In genomic region chr11:33703234-33703633, GRCh38 we compare ENCODE assay signal across 1 cellular context.
TF ChIP-seq lines count a peak whose summit lies in the region.

No MANE protein-coding gene starts in this region.

TF ChIP-seq in A549, 52 proteins besides CTCF, POLR2A, EP300 and RAD21:
- TF ChIP-seq GATA3 (IDR thresholded peaks at IDR 0.05; ENCODE audit: borderline replicate concordance) (no peak), ZFP36 (IDR thresholded peaks at IDR 0.05; ENCODE audit: borderline replicate concordance, partially characterized antibody) (no peak), FOSL2 (IDR thresholded peaks at IDR 0.05) (no peak), FOSL2 (CRISPR knock-in tag; IDR thresholded peaks at IDR 0.05) (no peak), FOXS1 (CRISPR knock-in tag; IDR thresholded peaks at IDR 0.05) (no peak), CBX2 (IDR thresholded peaks at IDR 0.05; ENCODE audit: borderline replicate concordance, low read depth) (no peak), KDM1A (IDR thresholded peaks at IDR 0.05; ENCODE audit: low read depth) (no peak), RNF2 (IDR thresholded peaks at IDR 0.05; ENCODE audit: borderline replicate concordance, low read depth) (no peak), NPAS2 (CRISPR knock-in tag; IDR thresholded peaks at IDR 0.05; ENCODE audit: borderline replicate concordance) (no peak)
TF ChIP-seq in A549: peak in this region for 0.
